In genomic region chr6:100186552-100186951, GRCh38 we compare ENCODE assay signal across 23 cellular contexts.
DNase-seq lines count a peak whose midpoint lies in the region; ATAC-seq and TF ChIP-seq lines count a peak whose summit lies in the region.
"Had no signal": no experiment of that assay in that cellular context is flagged by ENCODE, and none has a peak within 500 bp of the region (broad histone marks: within the 10 kb centered on the region; RNA-seq: fewer than 3 reads in every experiment).

No MANE protein-coding gene starts in this region.

- no peaks in the 10 kb centered on the region for H3K9me3 ChIP-seq in left lung
- H3K9me3 ChIP-seq: breast epithelium, lower lobe of right lung, suprapubic skin had no signal

- H3K4me3 Mint-ChIP-seq in glutamatergic neuron (ENCODE audit: unreplicated experiment) = no peak overlapping the region
- H3K4me3 Mint-ChIP-seq: activated CD4-positive, alpha-beta T cell treated with anti-CD3 and anti-CD28 coated beads, Interleukin-2, amount 10 ng/mL, durations not matched to agents 24 days and 14 days; activated naive CD8-positive, alpha-beta T cell treated with anti-CD3 and anti-CD28 coated beads, Interleukin-2, amount 50 U/mL, for 24 hours; T-cell had no signal

- intact Hi-C loops in left lung (cut with DNase I) = no loop called here

- DNase-seq in AG10803 (ENCODE audit: low read depth) (peak; percentile 54), HT1080 (ENCODE audit: low read depth) (peak; percentile 54), astrocyte of the spinal cord (ENCODE audit: low read depth, low spot score) (peak; percentile 56), left lung (no peak), glutamatergic neuron (no peak), CD1c-positive myeloid dendritic cell (ENCODE audit: extremely low spot score) (no peak), ACHN (no peak)
- no peak for DNase-seq in activated naive CD4-positive, alpha-beta T cell treated with Interleukin-2 at 50 U/mL for 16 hours
- DNase-seq: activated CD4-positive, alpha-beta T cell treated with anti-CD3 and anti-CD28 coated beads, Interleukin-2, amount 10 ng/mL, durations not matched to agents 24 days and 14 days; activated naive CD8-positive, alpha-beta T cell treated with anti-CD3 and anti-CD28 coated beads, Interleukin-2, amount 50 U/mL, for 24 hours; cortex of kidney; HCEC 1CT; hippocampal formation; lower lobe of right lung; NCI-H146; NCI-H2171; NCI-H69; right cardiac atrium; T-cell had no signal

- H3K4me1 Mint-ChIP-seq in glutamatergic neuron (ENCODE audit: low read depth, unreplicated experiment) = peaks cover 3% of the 10 kb centered on the region
- H3K4me1 Mint-ChIP-seq: activated CD4-positive, alpha-beta T cell treated with anti-CD3 and anti-CD28 coated beads, Interleukin-2, amount 10 ng/mL, durations not matched to agents 24 days and 14 days; activated naive CD8-positive, alpha-beta T cell treated with anti-CD3 and anti-CD28 coated beads, Interleukin-2, amount 50 U/mL, for 24 hours; T-cell had no signal

- H3K27ac Mint-ChIP-seq in glutamatergic neuron (ENCODE audit: unreplicated experiment) = no peak overlapping the region
- H3K27ac Mint-ChIP-seq: activated CD4-positive, alpha-beta T cell treated with anti-CD3 and anti-CD28 coated beads, Interleukin-2, amount 10 ng/mL, durations not matched to agents 24 days and 14 days; activated naive CD8-positive, alpha-beta T cell treated with anti-CD3 and anti-CD28 coated beads, Interleukin-2, amount 50 U/mL, for 24 hours; activated T-helper 2 cell treated with anti-CD3 and anti-CD28 coated beads, Interferon-gamma antibody, Interleukin-2, Interleukin-4, amounts not matched to agents 10 μg/mL and 5 μg/mL and 100 μg/mL, durations not matched to agents 14 hours and 24 hours and 36 hours; T-cell had no signal

- H3K27me3 Mint-ChIP-seq in glutamatergic neuron (ENCODE audit: unreplicated experiment) = no peaks in the 10 kb centered on the region
- H3K27me3 Mint-ChIP-seq: activated naive CD8-positive, alpha-beta T cell treated with anti-CD3 and anti-CD28 coated beads, Interleukin-2, amount 50 U/mL, for 24 hours had no signal

- TF ChIP-seq CTCF in AG10803 (conservative IDR thresholded peaks at IDR 0.05; ENCODE audit: low read length) = no peak
- TF ChIP-seq CTCF in astrocyte of the spinal cord (IDR thresholded peaks at IDR 0.05; ENCODE audit: low read depth, low read length) = no peak
- no peak for TF ChIP-seq CTCF in left lung (IDR thresholded peaks at IDR 0.05)
- no peak for TF ChIP-seq CTCF in glutamatergic neuron (IDR thresholded peaks at IDR 0.05; ENCODE audit: partially characterized antibody, unreplicated experiment)

- in situ Hi-C loops in astrocyte of the spinal cord (cut with HindIII; ENCODE audit: low sequenced_read_pairs) = no loop called here
- in situ Hi-C loops in ACHN (cut with HindIII; ENCODE audit: low pct_ligation_motif_present, low pct_unique_long_range_greater_than_20kb, low sequenced_read_pairs) = no loop called here

- ATAC-seq in left lung = peak; percentile 23
- ATAC-seq: activated naive CD8-positive, alpha-beta T cell treated with anti-CD3 and anti-CD28 coated beads, Interleukin-2, amount 50 U/mL, for 24 hours; lower lobe of right lung; right cardiac atrium; Right ventricle myocardium inferior; T-cell had no signal

- H3K4me3 ChIP-seq in AG10803 (ENCODE audit: low read length) = no peak overlapping the region
- H3K4me3 ChIP-seq in astrocyte of the spinal cord (ENCODE audit: low read depth, low read length) = no peak overlapping the region
- H3K4me3 ChIP-seq in left lung = no peak overlapping the region
- H3K4me3 ChIP-seq: breast epithelium, lower lobe of right lung, suprapubic skin had no signal

- H3K27me3 ChIP-seq in left lung = no peaks in the 10 kb centered on the region
- H3K27me3 ChIP-seq: breast epithelium, suprapubic skin had no signal

- H3K27ac ChIP-seq in left lung = no peak overlapping the region
- H3K27ac ChIP-seq: breast epithelium, lower lobe of right lung, suprapubic skin had no signal

- no peaks in the 10 kb centered on the region for H3K9me3 Mint-ChIP-seq in glutamatergic neuron (ENCODE audit: unreplicated experiment)
- H3K9me3 Mint-ChIP-seq: activated CD4-positive, alpha-beta T cell treated with anti-CD3 and anti-CD28 coated beads, Interleukin-2, amount 10 ng/mL, durations not matched to agents 24 days and 14 days; activated naive CD8-positive, alpha-beta T cell treated with anti-CD3 and anti-CD28 coated beads, Interleukin-2, amount 50 U/mL, for 24 hours; activated T-helper 2 cell treated with anti-CD3 and anti-CD28 coated beads, Interferon-gamma antibody, Interleukin-2, Interleukin-4, amounts not matched to agents 10 μg/mL and 5 μg/mL and 100 μg/mL, durations not matched to agents 14 hours and 24 hours and 36 hours; T-cell had no signal

- no peaks in the 10 kb centered on the region for H3K36me3 Mint-ChIP-seq in glutamatergic neuron (ENCODE audit: unreplicated experiment)
- H3K36me3 Mint-ChIP-seq: T-cell had no signal

- no peaks in the 10 kb centered on the region for H3K4me1 ChIP-seq in left lung
- H3K4me1 ChIP-seq: breast epithelium, lower lobe of right lung, suprapubic skin had no signal

- no peaks in the 10 kb centered on the region for H3K36me3 ChIP-seq in left lung
- H3K36me3 ChIP-seq: breast epithelium, lower lobe of right lung, suprapubic skin had no signal

Comparison
In these comparisons a context has a peak if more than half of its experiments do, and no peak if none do; other contexts are left out.
1. DNase-seq: peak in AG10803 (single experiment), HT1080 (single experiment) and astrocyte of the spinal cord (single experiment); none in left lung (0 of 2), glutamatergic neuron (single experiment), CD1c-positive myeloid dendritic cell (single experiment), activated naive CD4-positive, alpha-beta T cell treated with Interleukin-2 at 50 U/mL for 16 hours (single experiment) and ACHN (single experiment).